In the genomic region with DNA sequence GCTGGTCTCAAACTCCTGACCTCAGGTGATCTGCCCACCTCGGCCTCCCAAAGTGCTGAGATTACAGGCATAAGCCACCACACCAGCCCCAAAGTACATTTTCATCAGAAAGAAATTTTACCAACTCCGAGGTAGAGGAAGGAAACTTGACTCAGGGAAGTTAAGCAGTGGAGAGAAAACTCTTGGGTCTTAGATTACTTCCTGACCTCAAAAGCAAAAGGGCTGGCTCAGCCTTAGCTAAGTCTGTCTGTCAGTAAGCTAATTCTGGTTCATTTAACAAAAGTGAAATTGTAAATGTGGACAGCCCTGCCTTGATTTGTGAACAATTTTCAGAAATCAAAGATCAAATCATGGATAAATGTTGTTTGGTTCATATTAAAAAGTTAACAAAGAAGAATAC, we compare ENCODE assay signal across 1 cellular context.
TF ChIP-seq lines count a peak whose summit lies in the region.

No MANE protein-coding gene starts in this region.

TF ChIP-seq in HepG2, 621 proteins besides CTCF, POLR2A, EP300 and RAD21 (continued from another document):
- TF ChIP-seq ZNF83 (CRISPR knock-in tag; IDR thresholded peaks at IDR 0.05; ENCODE audit: borderline replicate concordance): no peak
- no peak for TF ChIP-seq ZC3H4 (CRISPR knock-in tag; IDR thresholded peaks at IDR 0.05; ENCODE audit: borderline replicate concordance)
- no peak for TF ChIP-seq ZNF878 (CRISPR knock-in tag; IDR thresholded peaks at IDR 0.05)
- TF ChIP-seq FOXK2 (IDR thresholded peaks at IDR 0.05): no peak
